ENCODE assay signal across 1 cellular context in the genomic region with DNA sequence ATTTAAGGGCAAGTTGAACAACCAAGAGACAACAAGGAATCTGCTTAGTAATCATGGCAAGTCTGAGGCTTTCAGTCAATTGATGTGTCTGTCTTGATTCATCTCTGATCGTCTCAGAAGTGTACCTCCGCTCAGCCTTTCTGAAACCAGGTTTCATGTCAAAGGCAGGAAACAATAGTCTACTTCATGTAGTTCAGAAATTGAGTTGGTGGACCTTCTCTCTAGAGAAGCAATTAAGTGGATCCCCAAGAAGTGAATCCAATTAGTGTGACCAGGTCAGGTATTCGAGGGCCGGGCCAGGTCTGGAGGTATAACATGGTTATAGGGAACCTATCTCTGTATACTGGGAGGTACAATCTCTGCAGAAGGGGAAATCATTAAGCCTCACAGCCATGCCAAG.
TF ChIP-seq lines count a peak whose summit lies in the region.

No MANE protein-coding gene starts in this region.

TF ChIP-seq in SK-N-SH treated with all-trans-retinoic acid at 6 μM for 48 hours, 23 proteins besides CTCF, POLR2A, EP300 and RAD21 (continued from another document):
- TF ChIP-seq, protein P1, sequence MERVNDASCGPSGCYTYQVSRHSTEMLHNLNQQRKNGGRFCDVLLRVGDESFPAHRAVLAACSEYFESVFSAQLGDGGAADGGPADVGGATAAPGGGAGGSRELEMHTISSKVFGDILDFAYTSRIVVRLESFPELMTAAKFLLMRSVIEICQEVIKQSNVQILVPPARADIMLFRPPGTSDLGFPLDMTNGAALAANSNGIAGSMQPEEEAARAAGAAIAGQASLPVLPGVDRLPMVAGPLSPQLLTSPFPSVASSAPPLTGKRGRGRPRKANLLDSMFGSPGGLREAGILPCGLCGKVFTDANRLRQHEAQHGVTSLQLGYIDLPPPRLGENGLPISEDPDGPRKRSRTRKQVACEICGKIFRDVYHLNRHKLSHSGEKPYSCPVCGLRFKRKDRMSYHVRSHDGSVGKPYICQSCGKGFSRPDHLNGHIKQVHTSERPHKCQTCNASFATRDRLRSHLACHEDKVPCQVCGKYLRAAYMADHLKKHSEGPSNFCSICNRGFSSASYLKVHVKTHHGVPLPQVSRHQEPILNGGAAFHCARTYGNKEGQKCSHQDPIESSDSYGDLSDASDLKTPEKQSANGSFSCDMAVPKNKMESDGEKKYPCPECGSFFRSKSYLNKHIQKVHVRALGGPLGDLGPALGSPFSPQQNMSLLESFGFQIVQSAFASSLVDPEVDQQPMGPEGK (CRISPR knock-in tag; IDR thresholded peaks at IDR 0.05; ENCODE audit: borderline replicate concordance) = no peak
- TF ChIP-seq OSR1 (CRISPR knock-in tag; IDR thresholded peaks at IDR 0.05) (no peak), CSDC2 (CRISPR knock-in tag; IDR thresholded peaks at IDR 0.05) (no peak), ARNTL (CRISPR knock-in tag; IDR thresholded peaks at IDR 0.05; ENCODE audit: borderline replicate concordance, low read depth) (no peak), ZFP3 (CRISPR knock-in tag; IDR thresholded peaks at IDR 0.05) (no peak), GLIS3 (CRISPR knock-in tag; IDR thresholded peaks at IDR 0.05) (no peak), ZNF70 (CRISPR knock-in tag; IDR thresholded peaks at IDR 0.05) (no peak), ZC3H10 (CRISPR knock-in tag; IDR thresholded peaks at IDR 0.05) (no peak)
- TF ChIP-seq, protein P2, sequence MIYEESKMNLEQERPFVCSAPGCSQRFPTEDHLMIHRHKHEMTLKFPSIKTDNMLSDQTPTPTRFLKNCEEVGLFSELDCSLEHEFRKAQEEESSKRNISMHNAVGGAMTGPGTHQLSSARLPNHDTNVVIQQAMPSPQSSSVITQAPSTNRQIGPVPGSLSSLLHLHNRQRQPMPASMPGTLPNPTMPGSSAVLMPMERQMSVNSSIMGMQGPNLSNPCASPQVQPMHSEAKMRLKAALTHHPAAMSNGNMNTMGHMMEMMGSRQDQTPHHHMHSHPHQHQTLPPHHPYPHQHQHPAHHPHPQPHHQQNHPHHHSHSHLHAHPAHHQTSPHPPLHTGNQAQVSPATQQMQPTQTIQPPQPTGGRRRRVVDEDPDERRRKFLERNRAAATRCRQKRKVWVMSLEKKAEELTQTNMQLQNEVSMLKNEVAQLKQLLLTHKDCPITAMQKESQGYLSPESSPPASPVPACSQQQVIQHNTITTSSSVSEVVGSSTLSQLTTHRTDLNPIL (CRISPR knock-in tag; IDR thresholded peaks at IDR 0.05; ENCODE audit: low read depth) = no peak
- TF ChIP-seq, protein P3, sequence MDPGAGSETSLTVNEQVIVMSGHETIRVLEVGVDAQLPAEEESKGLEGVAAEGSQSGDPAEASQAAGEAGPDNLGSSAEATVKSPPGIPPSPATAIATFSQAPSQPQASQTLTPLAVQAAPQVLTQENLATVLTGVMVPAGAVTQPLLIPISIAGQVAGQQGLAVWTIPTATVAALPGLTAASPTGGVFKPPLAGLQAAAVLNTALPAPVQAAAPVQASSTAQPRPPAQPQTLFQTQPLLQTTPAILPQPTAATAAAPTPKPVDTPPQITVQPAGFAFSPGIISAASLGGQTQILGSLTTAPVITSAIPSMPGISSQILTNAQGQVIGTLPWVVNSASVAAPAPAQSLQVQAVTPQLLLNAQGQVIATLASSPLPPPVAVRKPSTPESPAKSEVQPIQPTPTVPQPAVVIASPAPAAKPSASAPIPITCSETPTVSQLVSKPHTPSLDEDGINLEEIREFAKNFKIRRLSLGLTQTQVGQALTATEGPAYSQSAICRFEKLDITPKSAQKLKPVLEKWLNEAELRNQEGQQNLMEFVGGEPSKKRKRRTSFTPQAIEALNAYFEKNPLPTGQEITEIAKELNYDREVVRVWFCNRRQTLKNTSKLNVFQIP (CRISPR knock-in tag; IDR thresholded peaks at IDR 0.05; ENCODE audit: borderline replicate concordance, low read depth) = no peak
- TF ChIP-seq, protein P4, sequence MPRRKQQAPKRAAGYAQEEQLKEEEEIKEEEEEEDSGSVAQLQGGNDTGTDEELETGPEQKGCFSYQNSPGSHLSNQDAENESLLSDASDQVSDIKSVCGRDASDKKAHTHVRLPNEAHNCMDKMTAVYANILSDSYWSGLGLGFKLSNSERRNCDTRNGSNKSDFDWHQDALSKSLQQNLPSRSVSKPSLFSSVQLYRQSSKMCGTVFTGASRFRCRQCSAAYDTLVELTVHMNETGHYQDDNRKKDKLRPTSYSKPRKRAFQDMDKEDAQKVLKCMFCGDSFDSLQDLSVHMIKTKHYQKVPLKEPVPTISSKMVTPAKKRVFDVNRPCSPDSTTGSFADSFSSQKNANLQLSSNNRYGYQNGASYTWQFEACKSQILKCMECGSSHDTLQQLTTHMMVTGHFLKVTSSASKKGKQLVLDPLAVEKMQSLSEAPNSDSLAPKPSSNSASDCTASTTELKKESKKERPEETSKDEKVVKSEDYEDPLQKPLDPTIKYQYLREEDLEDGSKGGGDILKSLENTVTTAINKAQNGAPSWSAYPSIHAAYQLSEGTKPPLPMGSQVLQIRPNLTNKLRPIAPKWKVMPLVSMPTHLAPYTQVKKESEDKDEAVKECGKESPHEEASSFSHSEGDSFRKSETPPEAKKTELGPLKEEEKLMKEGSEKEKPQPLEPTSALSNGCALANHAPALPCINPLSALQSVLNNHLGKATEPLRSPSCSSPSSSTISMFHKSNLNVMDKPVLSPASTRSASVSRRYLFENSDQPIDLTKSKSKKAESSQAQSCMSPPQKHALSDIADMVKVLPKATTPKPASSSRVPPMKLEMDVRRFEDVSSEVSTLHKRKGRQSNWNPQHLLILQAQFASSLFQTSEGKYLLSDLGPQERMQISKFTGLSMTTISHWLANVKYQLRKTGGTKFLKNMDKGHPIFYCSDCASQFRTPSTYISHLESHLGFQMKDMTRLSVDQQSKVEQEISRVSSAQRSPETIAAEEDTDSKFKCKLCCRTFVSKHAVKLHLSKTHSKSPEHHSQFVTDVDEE (CRISPR knock-in tag; IDR thresholded peaks at IDR 0.05) = no peak
